8 cellular contexts compared by ENCODE assay signal in genomic region chr19:10961763-10962536, GRCh38.
A peak's percentile ranks its signal among the peaks of the same experiment; 100 is the strongest.
DNase-seq lines count a peak whose midpoint lies in the region; ATAC-seq and TF ChIP-seq lines count a peak whose summit lies in the region.

No MANE protein-coding gene starts in this region.

- peaks cover 49% of the 10 kb centered on the region for H3K4me1 ChIP-seq in DND-41 (ENCODE audit: insufficient read depth, low read length)
- peaks cover 19% of the 10 kb centered on the region for H3K4me1 ChIP-seq in MM.1S (ENCODE audit: low read length)
- H3K4me1 ChIP-seq in muscle layer of colon (ENCODE audit: insufficient read depth, low read length) = peaks cover 12% of the 10 kb centered on the region

- H3K9me2 ChIP-seq in MM.1S (replicated peaks; ENCODE audit: insufficient read depth, low read length) = no peaks in the 10 kb centered on the region

- H3K4me3 ChIP-seq in DND-41 (ENCODE audit: low read depth in 1 of 2, low read length in 2 of 2) (peak overlapping the region; percentile 85 to 94), MM.1S (ENCODE audit: low read length) (peak overlapping the region; percentile 83), cardiac fibroblast (replicated peaks in 1 of 2; ENCODE audit: low read depth in 2 of 2, low read length in 2 of 2) (peak overlapping the region; percentile 85 to 89), muscle layer of colon (ENCODE audit: low read depth in 1 of 2, low read length in 2 of 2) (peak overlapping the region; percentile 78 to 87)

- H3K27ac ChIP-seq in DND-41 (ENCODE audit: low read length) = peak overlapping the region; percentile 83
- H3K27ac ChIP-seq in MM.1S (ENCODE audit: low read length) = peak overlapping the region; percentile 28; the same call in 1 of the 2 replicates
- peak overlapping the region; percentile 80 for H3K27ac ChIP-seq in muscle layer of colon (ENCODE audit: low read depth, low read length)

- no peak for DNase-seq in DND-41
- DNase-seq in MM.1S = no peak
- DNase-seq in cardiac fibroblast (ENCODE audit: low read depth in 2 of 2) = peak in 1 of 2 donors; percentile 34
- no peak for DNase-seq in HPDE6-E6E7 (ENCODE audit: extremely low spot score)
- no peak for DNase-seq in LoVo (ENCODE audit: low spot score)

- ATAC-seq in DND-41 (ENCODE audit: insufficient read depth, low read depth) (no peak), HG03442 (IDR thresholded peaks at IDR 0.05; ENCODE audit: unreplicated experiment) (no peak), GM21786 (IDR thresholded peaks at IDR 0.05; ENCODE audit: unreplicated experiment) (no peak)

- H3K79me2 ChIP-seq in DND-41 (ENCODE audit: insufficient read depth, low read length) (peaks cover 69% of the 10 kb centered on the region), MM.1S (ENCODE audit: low read length) (peaks cover 63% of the 10 kb centered on the region)

- H3K4me2 ChIP-seq in DND-41 (ENCODE audit: insufficient read depth, low read length) = peak overlapping the region; percentile 90
- H3K4me2 ChIP-seq in MM.1S (ENCODE audit: low read depth, low read length) = peak overlapping the region; percentile 72

- H3K27me3 ChIP-seq in DND-41 (ENCODE audit: insufficient read depth, low read length, poor library complexity) (no peaks in the 10 kb centered on the region), MM.1S (replicated peaks; ENCODE audit: insufficient read depth, low read length) (no peaks in the 10 kb centered on the region), muscle layer of colon (ENCODE audit: control insufficient read depth in 1 of 2, insufficient read depth in 2 of 2, low read length in 2 of 2) (no peaks in the 10 kb centered on the region)

- H4K20me1 ChIP-seq in DND-41 (ENCODE audit: insufficient read depth, low read length) (peaks cover 43% of the 10 kb centered on the region), MM.1S (ENCODE audit: insufficient read depth, low read length) (0 out of 2 replicates have a peak, but pooled peaks cover 4% of the 10 kb centered on the region)

- peaks cover 24% of the 10 kb centered on the region for H3F3A ChIP-seq in MM.1S (ENCODE audit: insufficient read depth, low read length)

- peak overlapping the region; percentile 89 for H2AFZ ChIP-seq in DND-41 (ENCODE audit: low read depth, low read length)
- 0 out of 2 replicates have a peak overlapping the region, but pooled peaks have one; percentile 20 for H2AFZ ChIP-seq in MM.1S (ENCODE audit: low read length)

- TF ChIP-seq CTCF in DND-41 (IDR thresholded peaks at IDR 0.05; ENCODE audit: borderline replicate concordance, extremely low read depth, low read length, poor library complexity, severe bottlenecking) = no peak
- no peak for TF ChIP-seq CTCF in MM.1S (IDR thresholded peaks at IDR 0.05; ENCODE audit: low read length)
- TF ChIP-seq CTCF in cardiac fibroblast (IDR thresholded peaks at IDR 0.05; ENCODE audit: low read depth, low read length) = no peak

- no peaks in the 10 kb centered on the region for H3K9me3 ChIP-seq in DND-41 (ENCODE audit: insufficient read depth, low read length, severe bottlenecking)
- no peaks in the 10 kb centered on the region for H3K9me3 ChIP-seq in MM.1S (replicated peaks; ENCODE audit: insufficient read depth, low read length)
- H3K9me3 ChIP-seq in muscle layer of colon (ENCODE audit: low read length) = no peaks in the 10 kb centered on the region

- H3K9ac ChIP-seq in DND-41 (ENCODE audit: low read depth, low read length) = peak overlapping the region; percentile 98
- peak overlapping the region; percentile 73 for H3K9ac ChIP-seq in MM.1S (ENCODE audit: low read length)
- H3K9ac ChIP-seq in muscle layer of colon (ENCODE audit: low read length) = peak overlapping the region; percentile 77

- peaks cover 4% of the 10 kb centered on the region; the same call in 1 of the 2 replicates for H3K36me3 ChIP-seq in DND-41 (ENCODE audit: insufficient read depth, low read length)
- H3K36me3 ChIP-seq in MM.1S (replicated peaks; ENCODE audit: insufficient read depth, low read length) = no peaks in the 10 kb centered on the region
- no peaks in the 10 kb centered on the region for H3K36me3 ChIP-seq in muscle layer of colon (ENCODE audit: insufficient read depth, low read length)

Comparison
In these comparisons a context has a peak if more than half of its experiments do, and no peak if none do; other contexts are left out.
1. H3K27ac ChIP-seq: peak in every context shown above with its lines; median percentile 83 in DND-41; 80 in muscle layer of colon; 28 in MM.1S.